Comparison of ENCODE assay signal across 16 cellular contexts in genomic region chr13:109698779-109699178, GRCh38.
DNase-seq lines count a peak whose midpoint lies in the region; ATAC-seq and TF ChIP-seq lines count a peak whose summit lies in the region.
"Had no signal": no experiment of that assay in that cellular context is flagged by ENCODE, and none has a peak within 500 bp of the region (broad histone marks: within the 10 kb centered on the region; RNA-seq: fewer than 3 reads in every experiment).

No MANE protein-coding gene starts in this region.

- DNase-seq in CD1c-positive myeloid dendritic cell (ENCODE audit: extremely low spot score) (peak; percentile 62), M059J (ENCODE audit: low read depth) (peak; percentile 65), astrocyte of the cerebellum (ENCODE audit: low read depth) (peak; percentile 73), mesenchymal stem cell (peak; percentile 78), NCI-H748 treated with DMSO at 0.1 percent for 48 hours (lab: John Stamatoyannopoulos, UW) (no peak)
- no peak for DNase-seq in stimulated activated CD4-positive, alpha-beta T cell treated with anti-CD3 and anti-CD28 coated beads, Interleukin-15, amount 100 ng/mL, for 24 hours
- DNase-seq: activated CD4-positive, CD25-positive, alpha-beta regulatory T cell treated with anti-CD3 and anti-CD28 coated beads, Interleukin-2, amount 50 U/mL, for 72 hours; activated naive CD8-positive, alpha-beta T cell treated with anti-CD3 and anti-CD28 coated beads, Interleukin-2, amount 50 U/mL, for 24 hours; effector CD4-positive, alpha-beta T cell; head of caudate nucleus; left cardiac atrium; naive thymus-derived CD8-positive, alpha-beta T cell; NCI-H1417 treated with DMSO at 0.1 percent for 48 hours had no signal

- H3K9me3 ChIP-seq in mesenchymal stem cell (ENCODE audit: control insufficient read depth, low read length) = no peaks in the 10 kb centered on the region

- no peak overlapping the region for H2BK12ac ChIP-seq in mesenchymal stem cell (ENCODE audit: low read length in 2 of 2)

- no peak for ATAC-seq in HG02870 (IDR thresholded peaks at IDR 0.05; ENCODE audit: unreplicated experiment)
- ATAC-seq in GM21381 (IDR thresholded peaks at IDR 0.05; ENCODE audit: unreplicated experiment) = no peak
- ATAC-seq: activated naive CD8-positive, alpha-beta T cell treated with anti-CD3 and anti-CD28 coated beads, Interleukin-2, amount 50 U/mL, for 24 hours; left cardiac atrium; naive thymus-derived CD8-positive, alpha-beta T cell; sciatic nerve had no signal

- no peaks in the 10 kb centered on the region for H3K79me1 ChIP-seq in mesenchymal stem cell (replicated peaks; ENCODE audit: low read length, poor library complexity, severe bottlenecking)

- in situ Hi-C loops in astrocyte of the cerebellum (cut with HindIII; ENCODE audit: low sequenced_read_pairs) = no loop called here

- H2BK5ac ChIP-seq in mesenchymal stem cell (ENCODE audit: low read depth, low read length, poor library complexity, severe bottlenecking) = no peak overlapping the region

- no peak overlapping the region for H3K4ac ChIP-seq in mesenchymal stem cell (ENCODE audit: low read depth in 1 of 2, low read length in 2 of 2)

- H3K4me2 ChIP-seq in mesenchymal stem cell (ENCODE audit: low read length, poor library complexity, severe bottlenecking) = no peak overlapping the region

- H3K9ac ChIP-seq in mesenchymal stem cell (ENCODE audit: low read length) = no peak overlapping the region

- H3K4me3 ChIP-seq in astrocyte of the cerebellum (ENCODE audit: low read depth, low read length) = no peak overlapping the region
- no peak overlapping the region for H3K4me3 ChIP-seq in mesenchymal stem cell (ENCODE audit: insufficient read depth in 1 of 2, low read depth in 1 of 2, low read length in 2 of 2)

- no peak overlapping the region for H2AFZ ChIP-seq in mesenchymal stem cell (ENCODE audit: low read depth, low read length)

- no CpG with 5 or more reads among the region's 1 CpG for WGBS in mesenchymal stem cell

- H3K27ac ChIP-seq in mesenchymal stem cell (ENCODE audit: low read length, poor library complexity, severe bottlenecking) = no peak overlapping the region

- no peak overlapping the region for H3K23ac ChIP-seq in mesenchymal stem cell (ENCODE audit: low read length in 2 of 2)

- no peak overlapping the region for H2BK15ac ChIP-seq in mesenchymal stem cell (ENCODE audit: low read depth, poor library complexity, severe bottlenecking)

- no peak for TF ChIP-seq CTCF in astrocyte of the cerebellum (IDR thresholded peaks at IDR 0.05; ENCODE audit: low read depth, low read length, missing control alignments)

- peaks cover 3% of the 10 kb centered on the region for H3K4me1 ChIP-seq in mesenchymal stem cell (ENCODE audit: control insufficient read depth, insufficient read depth, low read depth, low read length)

- no peaks in the 10 kb centered on the region for H3K36me3 ChIP-seq in mesenchymal stem cell (ENCODE audit: control insufficient read depth in 1 of 2, insufficient read depth in 2 of 2, low read depth in 1 of 2, low read length in 2 of 2)

- no peak overlapping the region for H4K91ac ChIP-seq in mesenchymal stem cell (ENCODE audit: low read length)

- H3K27me3 ChIP-seq in mesenchymal stem cell (ENCODE audit: control insufficient read depth in 1 of 2, insufficient read depth in 1 of 2, low read length in 2 of 2) = no peaks in the 10 kb centered on the region

- no peak overlapping the region for H3K18ac ChIP-seq in mesenchymal stem cell (ENCODE audit: low read depth in 1 of 2, low read length in 2 of 2)

- no peak overlapping the region for H4K8ac ChIP-seq in mesenchymal stem cell (ENCODE audit: low read length)

- no peak overlapping the region for H2BK120ac ChIP-seq in mesenchymal stem cell (ENCODE audit: low read depth, low read length)

- H3K14ac ChIP-seq in mesenchymal stem cell (ENCODE audit: low read length in 2 of 2) = no peak overlapping the region

- H2AK5ac ChIP-seq in mesenchymal stem cell (ENCODE audit: low read length, severe bottlenecking) = no peak overlapping the region

Comparison
In these comparisons a context has a peak if more than half of its experiments do, and no peak if none do; other contexts are left out.
1. DNase-seq: peak in CD1c-positive myeloid dendritic cell (single experiment), M059J (single experiment), astrocyte of the cerebellum (single experiment) and mesenchymal stem cell (single experiment); none in stimulated activated CD4-positive, alpha-beta T cell treated with anti-CD3 and anti-CD28 coated beads, Interleukin-15, amount 100 ng/mL, for 24 hours (single experiment) and NCI-H748 treated with DMSO at 0.1 percent for 48 hours (single experiment).